ENCODE assay signal across 12 cellular contexts in genomic region chr13:73268306-73268705, GRCh38.
A peak's percentile ranks its signal among the peaks of the same experiment; 100 is the strongest.
DNase-seq lines count a peak whose midpoint lies in the region; ATAC-seq and TF ChIP-seq lines count a peak whose summit lies in the region.
"Had no signal": no experiment of that assay in that cellular context is flagged by ENCODE, and none has a peak within 500 bp of the region (broad histone marks: within the 10 kb centered on the region; RNA-seq: fewer than 3 reads in every experiment).

No MANE protein-coding gene starts in this region.

- H3K4me3 ChIP-seq in astrocyte of the spinal cord (ENCODE audit: low read depth, low read length) = no peak overlapping the region
- H3K4me3 ChIP-seq in mucosa of descending colon = no peak overlapping the region

- TF ChIP-seq CTCF in astrocyte of the spinal cord (IDR thresholded peaks at IDR 0.05; ENCODE audit: low read depth, low read length) (no peak), mucosa of descending colon (IDR thresholded peaks at IDR 0.05) (no peak), type B pancreatic cell (conservative IDR thresholded peaks at IDR 0.05) (no peak), CD14-positive monocyte (IDR thresholded peaks at IDR 0.05) (no peak)

- H3K36me3 Mint-ChIP-seq in type B pancreatic cell = peaks cover 5% of the 10 kb centered on the region
- peaks cover 0 to 2% of the 10 kb centered on the region in 2 donors for H3K36me3 Mint-ChIP-seq in CD14-positive monocyte

- no peak overlapping the region for H3K27ac Mint-ChIP-seq in type B pancreatic cell
- peak overlapping the region in 1 of 7 donors; percentile 54 for H3K27ac Mint-ChIP-seq in CD14-positive monocyte

- H3K4me3 Mint-ChIP-seq in type B pancreatic cell (no peak overlapping the region), CD14-positive monocyte (no peak overlapping the region)

- in situ Hi-C loops in astrocyte of the spinal cord (cut with HindIII; ENCODE audit: low sequenced_read_pairs) = no loop called here

- no peaks in the 10 kb centered on the region for H3K36me3 ChIP-seq in mucosa of descending colon (ENCODE audit: low read depth)

- peak; percentile 33 for ATAC-seq in mucosa of descending colon

- intact Hi-C loops in mucosa of descending colon (cut with DNase I, micrococcal nuclease) (loop anchor here in 1 of 2 donors (10.0 kb wide), 1 partner anchor 194 kb away; no protein-coding TSS in a partner anchor), CD14-positive monocyte (cut with micrococcal nuclease) (no loop called here)

- H3K27me3 Mint-ChIP-seq in type B pancreatic cell = no peaks in the 10 kb centered on the region
- peaks cover 0 to 3% (median 0%) of the 10 kb centered on the region in 3 donors for H3K27me3 Mint-ChIP-seq in CD14-positive monocyte (ENCODE audit: low read depth in 3 of 3)

- H3K4me1 Mint-ChIP-seq in type B pancreatic cell (ENCODE audit: unreplicated experiment) (no peaks in the 10 kb centered on the region), CD14-positive monocyte (no peaks in the 10 kb centered on the region)

- H3K9me3 ChIP-seq in mucosa of descending colon = no peaks in the 10 kb centered on the region

- peak; percentile 10 for DNase-seq in DMS153 (lab: John Stamatoyannopoulos, UW)
- DNase-seq in DMS153 treated with DMSO at 0.1 percent for 48 hours (lab: John Stamatoyannopoulos, UW; ENCODE audit: unreplicated experiment) = no peak
- DNase-seq in HS-5 (ENCODE audit: low read depth) = peak; percentile 38
- peak; percentile 30 for DNase-seq in astrocyte of the spinal cord (ENCODE audit: low read depth, low spot score)
- DNase-seq in mucosa of descending colon = peak; percentile 50 to 63 (median 58)
- no peak for DNase-seq in stimulated activated CD4-positive, alpha-beta T cell treated with anti-CD3 and anti-CD28 coated beads, Interleukin-1b, Interleukin-23, amount 100 ng/mL, for 48 hours
- no peak for DNase-seq in type B pancreatic cell (ENCODE audit: extremely low spot score, unreplicated experiment)
- no peak for DNase-seq in CD14-positive monocyte (ENCODE audit: low spot score)
- DNase-seq: 8988T, amniotic stem cell, DND-41, NCI-H1105 had no signal

- peaks cover 18% of the 10 kb centered on the region for H3K4me1 ChIP-seq in mucosa of descending colon (ENCODE audit: low read depth)

- peaks cover 16% of the 10 kb centered on the region for H3K9me3 Mint-ChIP-seq in type B pancreatic cell
- H3K9me3 Mint-ChIP-seq in CD14-positive monocyte = peaks cover 9 to 19% (median 13%) of the 10 kb centered on the region in 7 donors

Comparison
In these comparisons a context has a peak if more than half of its experiments do, and no peak if none do; other contexts are left out.
1. DNase-seq: peak in DMS153 (single experiment), HS-5 (single experiment), astrocyte of the spinal cord (single experiment) and mucosa of descending colon (3 of 3); none in DMS153 treated with DMSO at 0.1 percent for 48 hours (single experiment), stimulated activated CD4-positive, alpha-beta T cell treated with anti-CD3 and anti-CD28 coated beads, Interleukin-1b, Interleukin-23, amount 100 ng/mL, for 48 hours (single experiment), type B pancreatic cell (single experiment) and CD14-positive monocyte (single experiment).